ENCODE assay signal across 29 cellular contexts in genomic region chr19:29871143-29871542, GRCh38. TPM values are rescaled to one million over a fixed set of nuclear protein-coding genes. Genes with fewer than 3 reads are reported as not detected.
DNase-seq lines count a peak whose midpoint lies in the region; ATAC-seq and TF ChIP-seq lines count a peak whose summit lies in the region.
"Had no signal": no experiment of that assay in that cellular context is flagged by ENCODE, and none has a peak within 500 bp of the region (broad histone marks: within the 10 kb centered on the region; RNA-seq: fewer than 3 reads in every experiment).

No MANE protein-coding gene starts in this region.

- no peak overlapping the region for H2AFZ ChIP-seq in trophoblast cell (ENCODE audit: insufficient read depth, low read length, poor library complexity)

- H3K18ac ChIP-seq in trophoblast cell (ENCODE audit: low read length), result no peak overlapping the region

- H2BK120ac ChIP-seq in trophoblast cell (ENCODE audit: insufficient read depth, low read length, poor library complexity), result no peak overlapping the region

- H2BK12ac ChIP-seq in trophoblast cell (ENCODE audit: low read length), result peak overlapping the region; percentile 50

- ATAC-seq in RWPE2 (ENCODE audit: low read depth), result no peak
- no peak for ATAC-seq in GM19455 (IDR thresholded peaks at IDR 0.05; ENCODE audit: unreplicated experiment)
- ATAC-seq: activated naive CD8-positive, alpha-beta T cell treated with anti-CD3 and anti-CD28 coated beads, Interleukin-2, amount 50 U/mL, for 24 hours; esophagus mucosa; GM12878; left ventricle myocardium superior had no signal

- H3K9me3 ChIP-seq in RWPE2 (ENCODE audit: severe bottlenecking) (peaks cover 2% of the 10 kb centered on the region), trophoblast cell (ENCODE audit: insufficient read depth, low read depth, low read length) (peaks cover 4% of the 10 kb centered on the region)

- no peak overlapping the region for H4K8ac ChIP-seq in trophoblast cell (ENCODE audit: low read depth, low read length)

- peak overlapping the region; percentile 94 for H2BK5ac ChIP-seq in trophoblast cell (ENCODE audit: low read depth, low read length, poor library complexity)

- H3K4me1 ChIP-seq in RWPE2 (ENCODE audit: insufficient read depth, poor library complexity, severe bottlenecking) (no peaks in the 10 kb centered on the region), trophoblast cell (ENCODE audit: control insufficient read depth in 1 of 2, insufficient read depth in 2 of 2, low read length in 2 of 2) (peaks cover 16 to 21% of the 10 kb centered on the region in 2 experiments)

- peak overlapping the region; percentile 76 for H4K91ac ChIP-seq in trophoblast cell (ENCODE audit: low read depth, low read length)

- H3K9ac ChIP-seq in trophoblast cell (ENCODE audit: low read length), result no peak overlapping the region
- H3K9ac ChIP-seq: BLaER1 had no signal

- no peak for TF ChIP-seq CTCF in RWPE2 (IDR thresholded peaks at IDR 0.05; ENCODE audit: poor library complexity, severe bottlenecking)
- TF ChIP-seq CTCF in fibroblast of villous mesenchyme (IDR thresholded peaks at IDR 0.05; ENCODE audit: insufficient read depth, low read depth, low read length), result no peak

- no peak overlapping the region for H2AK5ac ChIP-seq in trophoblast cell (ENCODE audit: low read length)

- peak overlapping the region; percentile 28 for H3K4ac ChIP-seq in trophoblast cell (ENCODE audit: low read depth, low read length)

- H3K79me1 ChIP-seq in trophoblast cell (ENCODE audit: low read length), result peaks cover 9% of the 10 kb centered on the region

- no peak overlapping the region for H3K14ac ChIP-seq in trophoblast cell (ENCODE audit: low read length)

- DNase-seq in HT-29 (ENCODE audit: low spot score), result peak; percentile 16
- peak; percentile 19 for DNase-seq in RWPE2 (ENCODE audit: low spot score)
- peak; percentile 15 for DNase-seq in fibroblast of villous mesenchyme (ENCODE audit: low read depth)
- peak; percentile 79 to 88 for DNase-seq in trophoblast cell
- DNase-seq in NCI-H1694 (lab: John Stamatoyannopoulos, UW), result no peak
- no peak for DNase-seq in NCI-H69 (lab: John Stamatoyannopoulos, UW)
- DNase-seq: activated CD4-positive, alpha-beta T cell treated with anti-CD3 and anti-CD28 coated beads for 4 hours; activated CD8-positive, alpha-beta memory T cell treated with anti-CD3 and anti-CD28 coated beads for 24 hours; activated gamma-delta T cell; activated naive CD8-positive, alpha-beta T cell treated with anti-CD3 and anti-CD28 coated beads, Interleukin-2, amount 50 U/mL, for 24 hours; central memory CD4-positive, alpha-beta T cell; DMS153; foreskin fibroblast; H9; kidney; left ventricle myocardium superior; NCI-H146; NCI-H446; NCI-H82; occipital lobe; sigmoid colon; stimulated activated CD4-positive, alpha-beta T cell treated with anti-CD3 and anti-CD28 coated beads, Interleukin-4, amount 100 ng/mL, for 4 hours; WERI-Rb-1 had no signal

- H3K36me3 ChIP-seq in RWPE2 (ENCODE audit: low read depth), result no peaks in the 10 kb centered on the region
- no peaks in the 10 kb centered on the region for H3K36me3 ChIP-seq in trophoblast cell (ENCODE audit: control insufficient read depth in 1 of 2, insufficient read depth in 2 of 2, low read length in 2 of 2)
- H3K36me3 ChIP-seq: BLaER1, sigmoid colon, tibial nerve, WERI-Rb-1 had no signal

- peaks cover 3% of the 10 kb centered on the region for H3K79me2 ChIP-seq in trophoblast cell (ENCODE audit: control insufficient read depth, insufficient read depth, low read length, poor library complexity)

- H3K27me3 ChIP-seq in RWPE2 (ENCODE audit: insufficient read depth, poor library complexity, severe bottlenecking) (peaks cover 6% of the 10 kb centered on the region), trophoblast cell (ENCODE audit: insufficient read depth, low read length) (peaks cover 2% of the 10 kb centered on the region)

- H4K12ac ChIP-seq in trophoblast cell (ENCODE audit: low read depth, low read length), result no peak overlapping the region

- H3K4me2 ChIP-seq in trophoblast cell (ENCODE audit: low read length), result peak overlapping the region; percentile 33
- H3K4me2 ChIP-seq: BLaER1 had no signal

- WGBS in trophoblast cell (ENCODE audit: extremely low coverage, insufficient coverage, insufficient read length), result no CpG with 5 or more reads among the region's 2 CpGs

- no peak overlapping the region for H3K23ac ChIP-seq in trophoblast cell (ENCODE audit: low read length)

- no peak overlapping the region for H3K4me3 ChIP-seq in RWPE2 (ENCODE audit: severe bottlenecking)
- no peak overlapping the region for H3K4me3 ChIP-seq in fibroblast of villous mesenchyme (ENCODE audit: low read depth, low read length)
- no peak overlapping the region for H3K4me3 ChIP-seq in trophoblast cell (ENCODE audit: low read depth, low read length)
- H3K4me3 ChIP-seq: BLaER1, GM12878, sigmoid colon, SK-N-MC, tibial nerve had no signal

- no peak overlapping the region for H3K27ac ChIP-seq in RWPE2 (ENCODE audit: poor library complexity, severe bottlenecking)
- peak overlapping the region; percentile 87 for H3K27ac ChIP-seq in trophoblast cell (ENCODE audit: low read depth, low read length)
- H3K27ac ChIP-seq: BLaER1, sigmoid colon, SK-N-MC, tibial nerve, WERI-Rb-1 had no signal

RNA-seq across cellular contexts. Expression of gene CCNE1, which starts 59.4 kb away (rescaled TPM):
- total RNA-seq in HT-29 (2014; rRNA removed; shearing (Covaris generic)), result 20.1 and 29.1 TPM in 2 replicates
- 6.8 and 10.4 TPM in 2 replicates for total RNA-seq in fibroblast of villous mesenchyme
- polyA plus RNA-seq in trophoblast cell (2013), result 402 and 418 TPM in 2 replicates

Comparison
In these comparisons a context has a peak if more than half of its experiments do, and no peak if none do; other contexts are left out.
1. DNase-seq: peak in HT-29 (single experiment), RWPE2 (single experiment), fibroblast of villous mesenchyme (single experiment) and trophoblast cell (2 of 2); none in NCI-H1694 (single experiment) and NCI-H69 (single experiment).